In genomic region chr15:85318048-85318731, GRCh38 we compare ENCODE assay signal across 1 cellular context.
TF ChIP-seq lines count a peak whose summit lies in the region.

No MANE protein-coding gene starts in this region.

TF ChIP-seq in IMR-90, 13 proteins besides CTCF, POLR2A, EP300 and RAD21 (continued from another document):
- TF ChIP-seq MAZ (IDR thresholded peaks at IDR 0.05; ENCODE audit: borderline replicate concordance, low read depth, low read length), result 0 out of 2 replicates have a peak, but pooled peaks have one; percentile 15
